15 cellular contexts compared by ENCODE assay signal in the genomic region with DNA sequence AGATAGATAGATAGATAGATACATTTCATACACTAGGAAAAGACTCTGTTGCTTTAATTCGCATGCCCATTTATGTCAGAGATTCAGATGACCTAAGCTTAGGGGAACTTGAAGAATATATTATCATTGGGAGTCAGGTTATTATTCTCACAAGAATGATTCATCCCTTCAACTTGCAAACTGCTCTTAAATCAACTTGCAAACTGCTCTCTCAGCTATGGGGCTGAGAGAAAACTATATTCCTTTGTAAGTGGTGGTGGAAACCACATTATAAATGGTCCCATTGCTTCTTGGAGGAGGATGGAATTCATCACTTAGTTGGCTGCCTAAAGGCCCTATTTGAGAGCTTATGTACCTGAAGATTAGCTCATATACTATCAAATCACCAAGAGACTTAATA.
DNase-seq lines count a peak whose midpoint lies in the region; ATAC-seq and TF ChIP-seq lines count a peak whose summit lies in the region.
"Had no signal": no experiment of that assay in that cellular context is flagged by ENCODE, and none has a peak within 500 bp of the region (broad histone marks: within the 10 kb centered on the region; RNA-seq: fewer than 3 reads in every experiment).

No MANE protein-coding gene starts in this region.

- TF ChIP-seq POLR2A in prostate gland (IDR thresholded peaks at IDR 0.05), result no peak

- H3K27ac ChIP-seq in thoracic aorta (peak overlapping the region in 1 of 2 donors; percentile 43), prostate gland (no peak overlapping the region)
- H3K27ac ChIP-seq: pancreas, suprapubic skin had no signal

- DNase-seq in GM04503 (ENCODE audit: low read depth) (peak; percentile 69), adipocyte (ENCODE audit: low read depth) (peak; percentile 29), fibroblast of the aortic adventitia (ENCODE audit: low read depth) (peak; percentile 52), thoracic aorta (ENCODE audit: low spot score) (no peak), T-helper 2 cell (no peak), prostate gland (ENCODE audit: low spot score) (no peak), DMS153 (lab: John Stamatoyannopoulos, UW) (no peak)
- DNase-seq: DMS53; effector memory CD4-positive, alpha-beta T cell; foreskin melanocyte; Karpas-422; NCI-H1105 treated with DMSO at 0.1 percent for 48 hours; NCI-H345; pancreas had no signal

- TF ChIP-seq CTCF in fibroblast of the aortic adventitia (IDR thresholded peaks at IDR 0.05; ENCODE audit: insufficient read depth, low read length) (no peak), thoracic aorta (IDR thresholded peaks at IDR 0.05) (no peak), prostate gland (IDR thresholded peaks at IDR 0.05) (no peak)

- WGBS in prostate gland, result 91% methylated on average over 1 of the region's 1 CpG

- H3K36me3 ChIP-seq in adipocyte (ENCODE audit: control insufficient read depth, insufficient read depth, low read length, severe bottlenecking), result no peaks in the 10 kb centered on the region
- no peaks in the 10 kb centered on the region for H3K36me3 ChIP-seq in thoracic aorta
- no peaks in the 10 kb centered on the region for H3K36me3 ChIP-seq in prostate gland
- H3K36me3 ChIP-seq: pancreas, suprapubic skin had no signal

- H3K4me1 ChIP-seq in adipocyte (ENCODE audit: control insufficient read depth, insufficient read depth, low read length), result peaks cover 10% of the 10 kb centered on the region
- peaks cover 6 to 18% of the 10 kb centered on the region in 2 donors for H3K4me1 ChIP-seq in thoracic aorta (ENCODE audit: control insufficient read depth in 1 of 2, low read depth in 2 of 2)
- H3K4me1 ChIP-seq in prostate gland (replicated peaks), result no peaks in the 10 kb centered on the region
- H3K4me1 ChIP-seq: pancreas, suprapubic skin had no signal

- H3K27me3 ChIP-seq in adipocyte (replicated peaks; ENCODE audit: control insufficient read depth, insufficient read depth, low read length) (no peaks in the 10 kb centered on the region), thoracic aorta (replicated peaks; ENCODE audit: insufficient read depth) (no peaks in the 10 kb centered on the region), prostate gland (replicated peaks; ENCODE audit: insufficient read depth) (no peaks in the 10 kb centered on the region)
- H3K27me3 ChIP-seq: pancreas, suprapubic skin had no signal

- peak; percentile 78 for ATAC-seq in thoracic aorta (ENCODE audit: insufficient number of reproducible peaks, low FRiP score, low read depth)
- ATAC-seq: pancreas had no signal

- H3K9me3 ChIP-seq in adipocyte (ENCODE audit: control insufficient read depth, low read length) (no peaks in the 10 kb centered on the region), thoracic aorta (no peaks in the 10 kb centered on the region), prostate gland (no peaks in the 10 kb centered on the region)
- H3K9me3 ChIP-seq: pancreas, suprapubic skin had no signal

- intact Hi-C loops in prostate gland (cut with DNase I), result loop anchor here (10.0 kb wide), 1 partner anchor 95 kb away; no protein-coding TSS in a partner anchor

- no peak overlapping the region for H3K9ac ChIP-seq in adipocyte (ENCODE audit: low read length)

- H3K4me3 ChIP-seq in adipocyte (ENCODE audit: low read length) (no peak overlapping the region), fibroblast of the aortic adventitia (ENCODE audit: low read depth, low read length) (no peak overlapping the region), thoracic aorta (no peak overlapping the region), prostate gland (no peak overlapping the region)
- H3K4me3 ChIP-seq: pancreas, suprapubic skin had no signal

Comparison
In these comparisons a context has a peak if more than half of its experiments do, and no peak if none do; other contexts are left out.
1. DNase-seq: peak in GM04503 (single experiment), adipocyte (single experiment) and fibroblast of the aortic adventitia (single experiment); none in thoracic aorta (single experiment), T-helper 2 cell (0 of 5), prostate gland (single experiment) and DMS153 (single experiment).